Comparison of ENCODE assay signal across 14 cellular contexts in genomic region chr1:71621785-71622184, GRCh38.
DNase-seq lines count a peak whose midpoint lies in the region; ATAC-seq and TF ChIP-seq lines count a peak whose summit lies in the region.
"Had no signal": no experiment of that assay in that cellular context is flagged by ENCODE, and none has a peak within 500 bp of the region (broad histone marks: within the 10 kb centered on the region; RNA-seq: fewer than 3 reads in every experiment).

No MANE protein-coding gene starts in this region.

- no peaks in the 10 kb centered on the region for H3K36me3 Mint-ChIP-seq in activated naive CD4-positive, alpha-beta T cell treated with anti-CD3 and anti-CD28 coated beads, Interleukin-2, amount 10 ng/mL, durations not matched to agents 7 days and 5 days

- TF ChIP-seq CTCF in AG10803 (conservative IDR thresholded peaks at IDR 0.05; ENCODE audit: low read length), result no peak

- no peaks in the 10 kb centered on the region for H3K27me3 Mint-ChIP-seq in activated naive CD4-positive, alpha-beta T cell treated with anti-CD3 and anti-CD28 coated beads, Interleukin-2, amount 10 ng/mL, durations not matched to agents 7 days and 5 days

- no peaks in the 10 kb centered on the region for H3K9me3 Mint-ChIP-seq in activated naive CD4-positive, alpha-beta T cell treated with anti-CD3 and anti-CD28 coated beads, Interleukin-2, amount 10 ng/mL, durations not matched to agents 7 days and 5 days

- no peaks in the 10 kb centered on the region for H3K4me1 Mint-ChIP-seq in activated naive CD4-positive, alpha-beta T cell treated with anti-CD3 and anti-CD28 coated beads, Interleukin-2, amount 10 ng/mL, durations not matched to agents 7 days and 5 days

- no peak overlapping the region for H3K4me3 ChIP-seq in AG10803 (ENCODE audit: low read length)
- H3K4me3 ChIP-seq: BLaER1 treated with 17β-estradiol and CSF1 and Interleukin-3, amounts not matched to agents 10 nM and 100 nM; mucosa of descending colon; ovary had no signal

- CTCF ChIA-PET in activated naive CD4-positive, alpha-beta T cell treated with anti-CD3 and anti-CD28 coated beads, Interleukin-2, amount 10 ng/mL, durations not matched to agents 7 days and 5 days (lab: Charles Lee), result no interaction called here

- H3K4me3 Mint-ChIP-seq in activated naive CD4-positive, alpha-beta T cell treated with anti-CD3 and anti-CD28 coated beads, Interleukin-2, amount 10 ng/mL, durations not matched to agents 7 days and 5 days, result no peak overlapping the region

- DNase-seq in AG10803 (ENCODE audit: low read depth) (peak; percentile 55), HT1080 (ENCODE audit: low read depth) (peak; percentile 93), astrocyte of the hippocampus (ENCODE audit: low read depth, low spot score) (peak; percentile 26), kidney tubule cell (ENCODE audit: low spot score) (peak; percentile 80), NCI-H128 (lab: John Stamatoyannopoulos, UW; ENCODE audit: unreplicated experiment) (no peak)
- no peak for DNase-seq in activated naive CD4-positive, alpha-beta T cell treated with anti-CD3 and anti-CD28 coated beads, Interleukin-2, amount 10 ng/mL, durations not matched to agents 7 days and 5 days
- DNase-seq in activated CD8-positive, alpha-beta memory T cell treated with anti-CD3 and anti-CD28 coated beads, Interleukin-2, amount 50 U/mL, for 4 hours, result no peak
- DNase-seq: activated naive CD4-positive, alpha-beta T cell; DND-41; mucosa of descending colon; MV-4-11; ovary had no signal

- no peak overlapping the region for H3K27ac Mint-ChIP-seq in activated naive CD4-positive, alpha-beta T cell treated with anti-CD3 and anti-CD28 coated beads, Interleukin-2, amount 10 ng/mL, durations not matched to agents 7 days and 5 days

- ATAC-seq in GM19324 (IDR thresholded peaks at IDR 0.05; ENCODE audit: low FRiP score, unreplicated experiment), result no peak
- ATAC-seq: mucosa of descending colon had no signal

Comparison
In these comparisons a context has a peak if more than half of its experiments do, and no peak if none do; other contexts are left out.
1. DNase-seq: peak in AG10803 (single experiment), HT1080 (single experiment), astrocyte of the hippocampus (single experiment) and kidney tubule cell (single experiment); none in activated naive CD4-positive, alpha-beta T cell treated with anti-CD3 and anti-CD28 coated beads, Interleukin-2, amount 10 ng/mL, durations not matched to agents 7 days and 5 days (single experiment), activated CD8-positive, alpha-beta memory T cell treated with anti-CD3 and anti-CD28 coated beads, Interleukin-2, amount 50 U/mL, for 4 hours (single experiment) and NCI-H128 (single experiment).